Comparison of ENCODE assay signal across 29 cellular contexts in the genomic region with DNA sequence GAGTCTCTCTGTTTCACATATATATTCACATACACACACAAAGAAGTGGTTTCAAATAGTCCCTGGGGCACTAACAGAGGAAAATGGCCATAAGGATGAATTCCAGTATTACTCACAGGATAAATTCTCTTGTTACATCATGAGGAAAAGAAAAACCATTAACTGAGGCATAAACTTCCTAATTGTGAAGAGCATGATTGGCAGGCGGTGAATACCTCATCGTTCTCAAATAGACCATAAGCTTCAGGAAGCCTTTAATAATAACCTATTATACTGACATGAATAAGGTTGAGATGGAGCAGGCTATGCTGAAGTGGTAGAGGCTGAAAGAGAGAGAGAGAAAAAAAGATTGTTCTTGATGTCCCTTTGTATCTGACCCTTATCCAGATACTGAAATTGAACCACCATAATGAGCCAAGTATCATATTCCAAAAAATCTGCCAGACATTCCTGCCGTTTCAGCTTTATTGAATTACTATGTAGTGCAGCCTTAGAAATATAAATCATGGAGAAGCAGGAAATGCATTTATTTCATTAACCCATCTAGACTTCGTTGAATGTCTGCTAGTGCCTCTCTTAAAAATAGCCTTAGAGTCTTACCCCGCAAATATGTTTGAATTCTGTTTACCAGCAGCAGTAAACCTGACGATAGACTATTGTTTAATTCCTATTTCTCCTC.
DNase-seq lines count a peak whose midpoint lies in the region; ATAC-seq and TF ChIP-seq lines count a peak whose summit lies in the region.
"Had no signal": no experiment of that assay in that cellular context is flagged by ENCODE, and none has a peak within 500 bp of the region (broad histone marks: within the 10 kb centered on the region; RNA-seq: fewer than 3 reads in every experiment).

No MANE protein-coding gene starts in this region.

- H3K9me3 ChIP-seq in esophagus muscularis mucosa = peaks cover 0 to 6% (median 0%) of the 10 kb centered on the region in 4 donors
- H3K9me3 ChIP-seq in smooth muscle cell (replicated peaks; ENCODE audit: low read depth) = no peaks in the 10 kb centered on the region

- WGBS in esophagus muscularis mucosa = 82% methylated on average over 6 of the region's 6 CpGs
- WGBS in smooth muscle cell (ENCODE audit: low lambda C conversion rate) = 84% methylated on average over 6 of the region's 6 CpGs

- intact Hi-C loops in esophagus muscularis mucosa (cut with DNase I) = no loop called here

- no peak for ATAC-seq in stimulated activated naive B cell treated with anti-CD40 and anti-IgM and Interleukin-4, amounts not matched to agents 10 μg/mL and 1 μg/mL and 100 μg/mL, for 72 hours (replicated peaks)
- ATAC-seq in activated CD4-positive, CD25-positive, alpha-beta regulatory T cell treated with anti-CD3 and anti-CD28 coated beads, Interleukin-2, amount 50 U/mL, for 24 hours = no peak
- ATAC-seq: CD8-positive, alpha-beta T cell; gastroesophageal sphincter; HepG2; left ventricle myocardium superior; PC-3; sciatic nerve had no signal

- peaks cover 8 to 16% of the 10 kb centered on the region in 2 donors for H3K9me3 Mint-ChIP-seq in stimulated activated naive B cell treated with anti-CD40 and anti-IgM and Interleukin-4, amounts not matched to agents 10 μg/mL and 1 μg/mL and 100 μg/mL, for 72 hours

- H3K27ac Mint-ChIP-seq in stimulated activated naive B cell treated with anti-CD40 and anti-IgM and Interleukin-4, amounts not matched to agents 10 μg/mL and 1 μg/mL and 100 μg/mL, for 72 hours = no peak overlapping the region
- H3K27ac Mint-ChIP-seq: activated B cell treated with CpG ODN at 0.5 μM for 24 hours; activated naive CD8-positive, alpha-beta T cell treated with anti-CD3 and anti-CD28 coated beads for 36 hours; CD8-positive, alpha-beta T cell; H9; neural progenitor cell had no signal

- H3K27ac ChIP-seq in esophagus muscularis mucosa (replicated peaks in 1 of 4) (no peak overlapping the region), smooth muscle cell (ENCODE audit: low read depth) (peak overlapping the region; percentile 36)
- H3K27ac ChIP-seq: gastroesophageal sphincter, HL-60, neural progenitor cell, stomach, tibial nerve had no signal

- no peak for TF ChIP-seq EP300 in esophagus muscularis mucosa (IDR thresholded peaks at IDR 0.05)

- peaks cover 0 to 5% (median 0%) of the 10 kb centered on the region in 4 donors for H3K27me3 ChIP-seq in esophagus muscularis mucosa
- H3K27me3 ChIP-seq in smooth muscle cell (ENCODE audit: low read depth) = no peaks in the 10 kb centered on the region
- H3K27me3 ChIP-seq: gastroesophageal sphincter, neural progenitor cell, tibial nerve had no signal

- no peak overlapping the region for H3K4me3 Mint-ChIP-seq in stimulated activated naive B cell treated with anti-CD40 and anti-IgM and Interleukin-4, amounts not matched to agents 10 μg/mL and 1 μg/mL and 100 μg/mL, for 72 hours
- H3K4me3 Mint-ChIP-seq: activated B cell treated with CpG ODN at 0.5 μM for 24 hours; activated naive CD8-positive, alpha-beta T cell treated with anti-CD3 and anti-CD28 coated beads for 36 hours; CD8-positive, alpha-beta T cell; H9; neural progenitor cell had no signal

- H3K4me1 Mint-ChIP-seq in stimulated activated naive B cell treated with anti-CD40 and anti-IgM and Interleukin-4, amounts not matched to agents 10 μg/mL and 1 μg/mL and 100 μg/mL, for 72 hours = no peaks in the 10 kb centered on the region
- H3K4me1 Mint-ChIP-seq: activated B cell treated with CpG ODN at 0.5 μM for 24 hours; activated naive CD8-positive, alpha-beta T cell treated with anti-CD3 and anti-CD28 coated beads for 36 hours had no signal

- H3K79me2 ChIP-seq in smooth muscle cell (ENCODE audit: low read depth) = no peaks in the 10 kb centered on the region

- H3K9ac ChIP-seq in smooth muscle cell (ENCODE audit: low read depth) = no peak overlapping the region
- H3K9ac ChIP-seq: neural progenitor cell had no signal

- TF ChIP-seq POLR2A in esophagus muscularis mucosa (IDR thresholded peaks at IDR 0.05; ENCODE audit: low read depth) = no peak

- in situ Hi-C loops in SK-MEL-5 (cut with HindIII; ENCODE audit: low pct_unique_long_range_greater_than_20kb, low sequenced_read_pairs) = no loop called here

- H3K27me3 Mint-ChIP-seq in stimulated activated naive B cell treated with anti-CD40 and anti-IgM and Interleukin-4, amounts not matched to agents 10 μg/mL and 1 μg/mL and 100 μg/mL, for 72 hours = peaks cover 8 to 18% of the 10 kb centered on the region in 2 donors

- peak; percentile 61 for DNase-seq in ELR (ENCODE audit: low read depth)
- peak; percentile 20 for DNase-seq in SK-MEL-5 (ENCODE audit: low read depth, low spot score)
- DNase-seq in esophagus muscularis mucosa (ENCODE audit: extremely low spot score) = peak; percentile 14
- DNase-seq in smooth muscle cell (lab: John Stamatoyannopoulos, UW; ENCODE audit: unreplicated experiment) = no peak
- no peak for DNase-seq in stimulated activated naive B cell treated with anti-CD40 and anti-IgM and Interleukin-4, amounts not matched to agents 10 μg/mL and 1 μg/mL and 100 μg/mL, for 72 hours
- DNase-seq in HPDE6-E6E7 (ENCODE audit: extremely low spot score) = no peak
- DNase-seq: activated B cell treated with CpG ODN at 0.5 μM for 24 hours; activated CD4-positive, alpha-beta T cell treated with anti-CD3 and anti-CD28 coated beads, Interleukin-2, amount 50 U/mL, for 4 hours; activated CD8-positive, alpha-beta memory T cell treated with anti-CD3 and anti-CD28 coated beads, Interleukin-2, amount 50 U/mL, for 48 hours; activated naive CD8-positive, alpha-beta T cell treated with anti-CD3 and anti-CD28 coated beads for 36 hours; CD8-positive, alpha-beta T cell; effector CD8-positive, alpha-beta T cell; erythroblast; H9; hypothalamus; left ventricle myocardium superior; NCI-H1092 treated with DMSO at 0.1 percent for 48 hours; NCI-H2029; NCI-H510A treated with DMSO at 0.1 percent for 48 hours; PC-3; Right ventricle myocardium superior; stomach had no signal

- H3K4me3 ChIP-seq in esophagus muscularis mucosa (no peak overlapping the region), smooth muscle cell (no peak overlapping the region)
- H3K4me3 ChIP-seq: gastroesophageal sphincter, neural progenitor cell, stomach, tibial nerve had no signal

- no peak for TF ChIP-seq CTCF in esophagus muscularis mucosa (IDR thresholded peaks at IDR 0.05)
- no peak for TF ChIP-seq CTCF in smooth muscle cell (IDR thresholded peaks at IDR 0.05; ENCODE audit: borderline replicate concordance, insufficient read depth, poor library complexity, severe bottlenecking)

- no peak overlapping the region for H2AFZ ChIP-seq in smooth muscle cell (ENCODE audit: low read depth)
- H2AFZ ChIP-seq: neural progenitor cell had no signal

- H3K4me1 ChIP-seq in esophagus muscularis mucosa (no peaks in the 10 kb centered on the region), smooth muscle cell (ENCODE audit: low read depth) (peaks cover 3% of the 10 kb centered on the region)
- H3K4me1 ChIP-seq: gastroesophageal sphincter, neural progenitor cell, stomach, tibial nerve had no signal

- no peaks in the 10 kb centered on the region for H4K20me1 ChIP-seq in smooth muscle cell (ENCODE audit: low read depth)

- H3K36me3 Mint-ChIP-seq in stimulated activated naive B cell treated with anti-CD40 and anti-IgM and Interleukin-4, amounts not matched to agents 10 μg/mL and 1 μg/mL and 100 μg/mL, for 72 hours = no peaks in the 10 kb centered on the region
- H3K36me3 Mint-ChIP-seq: activated naive CD8-positive, alpha-beta T cell treated with anti-CD3 and anti-CD28 coated beads for 36 hours; CD8-positive, alpha-beta T cell had no signal

- peak overlapping the region; percentile 45 for H3K4me2 ChIP-seq in smooth muscle cell
- H3K4me2 ChIP-seq: neural progenitor cell had no signal

- H3K36me3 ChIP-seq in esophagus muscularis mucosa = no peaks in the 10 kb centered on the region
- no peaks in the 10 kb centered on the region for H3K36me3 ChIP-seq in smooth muscle cell (ENCODE audit: low read depth)
- H3K36me3 ChIP-seq: gastroesophageal sphincter, neural progenitor cell, stomach, tibial nerve had no signal

- peaks cover under 1% of the 10 kb centered on the region for H3F3A ChIP-seq in smooth muscle cell (ENCODE audit: low read depth)

Comparison
In these comparisons a context has a peak if more than half of its experiments do, and no peak if none do; other contexts are left out.
1. DNase-seq: peak in ELR (single experiment), SK-MEL-5 (single experiment) and esophagus muscularis mucosa (single experiment); none in smooth muscle cell (single experiment), stimulated activated naive B cell treated with anti-CD40 and anti-IgM and Interleukin-4, amounts not matched to agents 10 μg/mL and 1 μg/mL and 100 μg/mL, for 72 hours (single experiment) and HPDE6-E6E7 (single experiment).